In the genomic region with DNA sequence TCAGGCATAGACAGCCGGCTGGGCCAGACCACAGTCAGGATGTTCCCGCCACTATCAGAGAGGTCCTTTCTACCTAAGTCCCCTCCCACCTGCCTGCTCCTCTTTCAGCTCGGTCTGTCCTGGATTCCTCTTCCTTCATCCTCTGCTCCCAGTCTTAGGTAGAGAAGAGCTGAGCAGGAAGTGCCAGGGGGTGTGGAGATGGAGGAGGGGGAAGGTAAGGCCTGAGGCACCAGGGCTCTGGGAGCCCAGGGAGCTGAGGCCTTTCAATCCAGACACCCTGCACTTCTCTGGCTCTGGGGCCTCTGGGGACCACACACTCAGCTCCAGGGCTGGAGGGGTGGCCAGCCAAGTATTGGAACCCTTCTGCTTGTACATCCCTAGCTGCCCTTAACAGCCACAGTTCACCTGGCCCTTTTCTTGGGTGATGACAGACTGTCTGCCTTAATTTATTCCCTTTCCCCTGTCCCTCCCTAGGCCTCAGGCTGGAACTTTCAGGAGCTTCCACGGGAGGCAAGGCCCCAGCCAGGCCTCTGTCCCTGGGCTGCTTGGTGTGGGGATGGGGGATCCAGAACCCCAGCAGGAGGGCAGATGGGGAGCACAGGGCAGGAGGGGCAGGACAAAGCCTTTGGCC, we compare ENCODE assay signal across 9 cellular contexts. TPM values are rescaled to one million over a fixed set of nuclear protein-coding genes. Genes with fewer than 3 reads are reported as not detected.
A peak's percentile ranks its signal among the peaks of the same experiment; 100 is the strongest.
DNase-seq lines count a peak whose midpoint lies in the region; ATAC-seq and TF ChIP-seq lines count a peak whose summit lies in the region.
"Had no signal": no experiment of that assay in that cellular context is flagged by ENCODE, and none has a peak within 500 bp of the region (broad histone marks: within the 10 kb centered on the region; RNA-seq: fewer than 3 reads in every experiment).

No MANE protein-coding gene starts in this region.

- no peaks in the 10 kb centered on the region for H3K9me3 ChIP-seq in CD4-positive, alpha-beta T cell (ENCODE audit: control insufficient read depth, low read length)
- H3K9me3 ChIP-seq in T-helper 17 cell (ENCODE audit: control insufficient read depth, low read length, poor library complexity, severe bottlenecking) (no peaks in the 10 kb centered on the region), esophagus muscularis mucosa (no peaks in the 10 kb centered on the region), neuronal stem cell (replicated peaks in 1 of 2; ENCODE audit: control insufficient read depth in 2 of 2, insufficient read depth in 1 of 2, low read depth in 1 of 2, low read length in 2 of 2) (no peaks in the 10 kb centered on the region)

- H3K36me3 ChIP-seq in esophagus muscularis mucosa (peaks cover 0 to 13% (median 5%) of the 10 kb centered on the region in 4 donors), neuronal stem cell (replicated peaks in 1 of 2; ENCODE audit: control insufficient read depth in 2 of 2, insufficient read depth in 2 of 2, low read length in 2 of 2) (no peaks in the 10 kb centered on the region)

- TF ChIP-seq EP300 in esophagus muscularis mucosa (IDR thresholded peaks at IDR 0.05) = no peak

- H4K8ac ChIP-seq in neuronal stem cell (ENCODE audit: low read depth, low read length) = no peak overlapping the region

- peak in 2 of 10 experiments; percentile 9 to 32 for DNase-seq in CD4-positive, alpha-beta T cell
- peak; percentile 11 to 21 (median 14) for DNase-seq in T-helper 17 cell
- no peak for DNase-seq in esophagus muscularis mucosa (ENCODE audit: extremely low spot score)
- no peak for DNase-seq in neuronal stem cell (ENCODE audit: low spot score)
- DNase-seq in NCI-H1092 treated with DMSO at 0.1 percent for 48 hours (lab: John Stamatoyannopoulos, UW) = no peak
- DNase-seq in NCI-H2171 (lab: John Stamatoyannopoulos, UW) = no peak
- DNase-seq: NCI-H2107 had no signal

- H3K4me3 Mint-ChIP-seq in CD4-positive, alpha-beta T cell = peak overlapping the region; percentile 82
- H3K4me3 Mint-ChIP-seq in T-helper 17 cell = peak overlapping the region; percentile 69

- H3K23ac ChIP-seq in neuronal stem cell (ENCODE audit: low read depth, low read length, poor library complexity) = peak overlapping the region; percentile 10

- no peaks in the 10 kb centered on the region for H3K9me3 Mint-ChIP-seq in CD4-positive, alpha-beta T cell

- H3K4me2 ChIP-seq in neuronal stem cell (ENCODE audit: insufficient read depth, low read length, poor library complexity, severe bottlenecking) = no peak overlapping the region

- no peak overlapping the region for H2BK12ac ChIP-seq in neuronal stem cell (ENCODE audit: low read length)

- no peak overlapping the region for H3K9ac ChIP-seq in neuronal stem cell (ENCODE audit: low read depth, low read length, poor library complexity)

- no peak for TF ChIP-seq POLR2A in esophagus muscularis mucosa (IDR thresholded peaks at IDR 0.05; ENCODE audit: low read depth)

- no peak for TF ChIP-seq CTCF in CD4-positive, alpha-beta T cell (IDR thresholded peaks at IDR 0.05)
- no peak for TF ChIP-seq CTCF in esophagus muscularis mucosa (IDR thresholded peaks at IDR 0.05)

- H3K4me3 ChIP-seq in esophagus muscularis mucosa (no peak overlapping the region), neuronal stem cell (ENCODE audit: low read length in 2 of 2) (no peak overlapping the region)

- no peak for ATAC-seq in CD4-positive, alpha-beta T cell (ENCODE audit: poor library complexity)
- ATAC-seq in T-helper 17 cell (no peak), HG03469 (IDR thresholded peaks at IDR 0.05; ENCODE audit: unreplicated experiment) (no peak), GM18873 (IDR thresholded peaks at IDR 0.05; ENCODE audit: low FRiP score, unreplicated experiment) (no peak)

- peaks cover 77% of the 10 kb centered on the region for H3K36me3 Mint-ChIP-seq in CD4-positive, alpha-beta T cell (ENCODE audit: low read depth)
- no peaks in the 10 kb centered on the region for H3K36me3 Mint-ChIP-seq in T-helper 17 cell (ENCODE audit: low read depth)

- POLR2A ChIA-PET in CD4-positive, alpha-beta T cell (lab: Charles Lee) = interaction anchor here (1.1 to 25.5 kb wide), 7 partner anchors 13 to 75 kb away, joined by 3 to 1045 read pairs (median 188); a partner anchor contains a TSS

- peaks cover 96% of the 10 kb centered on the region for H3K4me1 Mint-ChIP-seq in CD4-positive, alpha-beta T cell (ENCODE audit: low read depth)
- peaks cover 72% of the 10 kb centered on the region for H3K4me1 Mint-ChIP-seq in T-helper 17 cell

- H3K27me3 Mint-ChIP-seq in CD4-positive, alpha-beta T cell = peaks cover 20% of the 10 kb centered on the region
- H3K27me3 Mint-ChIP-seq in T-helper 17 cell = no peaks in the 10 kb centered on the region

- no peak overlapping the region for H4K91ac ChIP-seq in neuronal stem cell (ENCODE audit: low read depth, low read length, poor library complexity)

- no peak overlapping the region for H2BK5ac ChIP-seq in neuronal stem cell (ENCODE audit: low read length)

- no peak overlapping the region for H2BK15ac ChIP-seq in neuronal stem cell (ENCODE audit: low read length)

- H3K14ac ChIP-seq in neuronal stem cell (ENCODE audit: low read length) = no peak overlapping the region

- intact Hi-C loops in CD4-positive, alpha-beta T cell (cut with DNase I, micrococcal nuclease) = loop anchor here (5.0 kb wide), 2 partner anchors 53 to 63 kb away; no protein-coding TSS in a partner anchor
- intact Hi-C loops in esophagus muscularis mucosa (cut with DNase I) = no loop called here

- peak overlapping the region; percentile 48 for H3K27ac ChIP-seq in CD4-positive, alpha-beta T cell (ENCODE audit: low read depth, low read length)
- H3K27ac ChIP-seq in esophagus muscularis mucosa (replicated peaks in 1 of 4) = peak overlapping the region; percentile 63 to 80 (median 70)
- H3K27ac ChIP-seq in neuronal stem cell (replicated peaks; ENCODE audit: low read length) = no peak overlapping the region

- no peak overlapping the region for H2BK120ac ChIP-seq in neuronal stem cell (ENCODE audit: low read depth, low read length)

- no peak overlapping the region for H3K4ac ChIP-seq in neuronal stem cell (ENCODE audit: low read length)

- H3K18ac ChIP-seq in neuronal stem cell (ENCODE audit: low read length) = peak overlapping the region; percentile 80

- CTCF ChIA-PET in CD4-positive, alpha-beta T cell (lab: Charles Lee) = interaction anchor here (0.7 to 2.2 kb wide), 2 partner anchors 15 to 88 kb away, joined by 3 to 9 read pairs; a partner anchor contains a TSS

- WGBS in esophagus muscularis mucosa = 72% methylated on average over 3 of the region's 4 CpGs
- no CpG with 5 or more reads among the region's 4 CpGs for WGBS in neuronal stem cell (ENCODE audit: extremely low coverage in 2 of 2, insufficient read length in 2 of 2, insufficient replicate concordance in 1 of 2), 2 donors

- H3K79me1 ChIP-seq in neuronal stem cell (ENCODE audit: low read depth, low read length) = no peaks in the 10 kb centered on the region

- peak overlapping the region; percentile 97 for H3K27ac Mint-ChIP-seq in CD4-positive, alpha-beta T cell
- H3K27ac Mint-ChIP-seq in T-helper 17 cell = peak overlapping the region; percentile 100

- no peak overlapping the region for H2AK5ac ChIP-seq in neuronal stem cell (ENCODE audit: low read depth, low read length)

- peaks cover 45 to 74% (median 60%) of the 10 kb centered on the region in 4 donors for H3K4me1 ChIP-seq in esophagus muscularis mucosa
- H3K4me1 ChIP-seq in neuronal stem cell (ENCODE audit: control insufficient read depth in 2 of 2, insufficient read depth in 1 of 2, low read depth in 1 of 2, low read length in 2 of 2) = peaks cover 0 to 3% of the 10 kb centered on the region in 2 donors

- H3K27me3 ChIP-seq in CD4-positive, alpha-beta T cell (ENCODE audit: control insufficient read depth, insufficient read depth, low read length) = no peaks in the 10 kb centered on the region
- H3K27me3 ChIP-seq in esophagus muscularis mucosa (no peaks in the 10 kb centered on the region), neuronal stem cell (ENCODE audit: control insufficient read depth in 3 of 3, insufficient read depth in 3 of 3, low read depth in 1 of 3, low read length in 3 of 3) (no peaks in the 10 kb centered on the region)

- peak overlapping the region; percentile 68 for H2AFZ ChIP-seq in neuronal stem cell (ENCODE audit: low read length)

RNA-seq across cellular contexts. Expression of a gene that starts 15.6 kb away (rescaled TPM):
- total RNA-seq in CD4-positive, alpha-beta T cell = 1,000 to 10,000 TPM; 1,212 to 1,234 TPM
- total RNA-seq in T-helper 17 cell = 100 to 1,000 TPM; 590 to 639 TPM
- 100 to 1,000 TPM in 1 of 4 donors, 10 to 100 TPM in 3; 20.6 to 289 (median 29.6) TPM for total RNA-seq in esophagus muscularis mucosa
- 1.4 TPM for polyA plus RNA-seq in neuronal stem cell (2013, experiment 1 of 2)
- polyA plus RNA-seq in neuronal stem cell (2013, experiment 2 of 2) = 1.5 TPM

Comparison
In these comparisons a context has a peak if more than half of its experiments do, and no peak if none do; other contexts are left out.
1. DNase-seq: peak in T-helper 17 cell (3 of 3); none in esophagus muscularis mucosa (single experiment), neuronal stem cell (single experiment), NCI-H1092 treated with DMSO at 0.1 percent for 48 hours (single experiment) and NCI-H2171 (single experiment).